ENCODE assay signal across 2 cellular contexts in the genomic region with DNA sequence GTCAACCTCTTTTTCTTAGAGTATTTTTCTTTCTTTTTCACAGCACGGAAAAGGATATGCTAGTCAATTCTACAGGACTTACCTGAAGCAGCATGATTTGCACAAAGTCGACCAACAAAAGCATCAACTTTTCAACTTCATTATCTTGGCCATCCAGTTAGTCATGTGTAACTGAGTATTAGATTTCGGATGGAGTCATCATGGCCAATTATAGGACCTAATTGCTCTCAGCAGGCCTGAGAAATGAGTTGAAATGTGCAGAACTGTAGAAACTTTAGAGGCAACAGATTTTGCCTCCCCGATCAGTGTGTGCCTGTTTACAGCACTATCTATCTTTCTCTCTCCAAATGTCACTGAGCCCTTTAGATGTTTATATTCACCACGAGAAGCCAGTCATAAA.
TF ChIP-seq lines count a peak whose summit lies in the region.

No MANE protein-coding gene starts in this region.

TF ChIP-seq in SK-N-SH treated with all-trans-retinoic acid at 6 μM for 48 hours, 23 proteins besides CTCF, POLR2A, EP300 and RAD21 (continued from another document):
- TF ChIP-seq, protein P1, sequence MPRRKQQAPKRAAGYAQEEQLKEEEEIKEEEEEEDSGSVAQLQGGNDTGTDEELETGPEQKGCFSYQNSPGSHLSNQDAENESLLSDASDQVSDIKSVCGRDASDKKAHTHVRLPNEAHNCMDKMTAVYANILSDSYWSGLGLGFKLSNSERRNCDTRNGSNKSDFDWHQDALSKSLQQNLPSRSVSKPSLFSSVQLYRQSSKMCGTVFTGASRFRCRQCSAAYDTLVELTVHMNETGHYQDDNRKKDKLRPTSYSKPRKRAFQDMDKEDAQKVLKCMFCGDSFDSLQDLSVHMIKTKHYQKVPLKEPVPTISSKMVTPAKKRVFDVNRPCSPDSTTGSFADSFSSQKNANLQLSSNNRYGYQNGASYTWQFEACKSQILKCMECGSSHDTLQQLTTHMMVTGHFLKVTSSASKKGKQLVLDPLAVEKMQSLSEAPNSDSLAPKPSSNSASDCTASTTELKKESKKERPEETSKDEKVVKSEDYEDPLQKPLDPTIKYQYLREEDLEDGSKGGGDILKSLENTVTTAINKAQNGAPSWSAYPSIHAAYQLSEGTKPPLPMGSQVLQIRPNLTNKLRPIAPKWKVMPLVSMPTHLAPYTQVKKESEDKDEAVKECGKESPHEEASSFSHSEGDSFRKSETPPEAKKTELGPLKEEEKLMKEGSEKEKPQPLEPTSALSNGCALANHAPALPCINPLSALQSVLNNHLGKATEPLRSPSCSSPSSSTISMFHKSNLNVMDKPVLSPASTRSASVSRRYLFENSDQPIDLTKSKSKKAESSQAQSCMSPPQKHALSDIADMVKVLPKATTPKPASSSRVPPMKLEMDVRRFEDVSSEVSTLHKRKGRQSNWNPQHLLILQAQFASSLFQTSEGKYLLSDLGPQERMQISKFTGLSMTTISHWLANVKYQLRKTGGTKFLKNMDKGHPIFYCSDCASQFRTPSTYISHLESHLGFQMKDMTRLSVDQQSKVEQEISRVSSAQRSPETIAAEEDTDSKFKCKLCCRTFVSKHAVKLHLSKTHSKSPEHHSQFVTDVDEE (CRISPR knock-in tag; IDR thresholded peaks at IDR 0.05), result no peak

TF ChIP-seq in SK-N-SH, 30 proteins besides CTCF, POLR2A, EP300 and RAD21 (continued from another document):
- no peak for TF ChIP-seq TAF1 (IDR thresholded peaks at IDR 0.05; ENCODE audit: borderline replicate concordance, low read depth, low read length)
- TF ChIP-seq, protein P2, sequence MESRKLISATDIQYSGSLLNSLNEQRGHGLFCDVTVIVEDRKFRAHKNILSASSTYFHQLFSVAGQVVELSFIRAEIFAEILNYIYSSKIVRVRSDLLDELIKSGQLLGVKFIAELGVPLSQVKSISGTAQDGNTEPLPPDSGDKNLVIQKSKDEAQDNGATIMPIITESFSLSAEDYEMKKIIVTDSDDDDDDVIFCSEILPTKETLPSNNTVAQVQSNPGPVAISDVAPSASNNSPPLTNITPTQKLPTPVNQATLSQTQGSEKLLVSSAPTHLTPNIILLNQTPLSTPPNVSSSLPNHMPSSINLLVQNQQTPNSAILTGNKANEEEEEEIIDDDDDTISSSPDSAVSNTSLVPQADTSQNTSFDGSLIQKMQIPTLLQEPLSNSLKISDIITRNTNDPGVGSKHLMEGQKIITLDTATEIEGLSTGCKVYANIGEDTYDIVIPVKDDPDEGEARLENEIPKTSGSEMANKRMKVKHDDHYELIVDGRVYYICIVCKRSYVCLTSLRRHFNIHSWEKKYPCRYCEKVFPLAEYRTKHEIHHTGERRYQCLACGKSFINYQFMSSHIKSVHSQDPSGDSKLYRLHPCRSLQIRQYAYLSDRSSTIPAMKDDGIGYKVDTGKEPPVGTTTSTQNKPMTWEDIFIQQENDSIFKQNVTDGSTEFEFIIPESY (IDR thresholded peaks at IDR 0.05; ENCODE audit: borderline replicate concordance, low read depth), result no peak
- TF ChIP-seq, protein P3, sequence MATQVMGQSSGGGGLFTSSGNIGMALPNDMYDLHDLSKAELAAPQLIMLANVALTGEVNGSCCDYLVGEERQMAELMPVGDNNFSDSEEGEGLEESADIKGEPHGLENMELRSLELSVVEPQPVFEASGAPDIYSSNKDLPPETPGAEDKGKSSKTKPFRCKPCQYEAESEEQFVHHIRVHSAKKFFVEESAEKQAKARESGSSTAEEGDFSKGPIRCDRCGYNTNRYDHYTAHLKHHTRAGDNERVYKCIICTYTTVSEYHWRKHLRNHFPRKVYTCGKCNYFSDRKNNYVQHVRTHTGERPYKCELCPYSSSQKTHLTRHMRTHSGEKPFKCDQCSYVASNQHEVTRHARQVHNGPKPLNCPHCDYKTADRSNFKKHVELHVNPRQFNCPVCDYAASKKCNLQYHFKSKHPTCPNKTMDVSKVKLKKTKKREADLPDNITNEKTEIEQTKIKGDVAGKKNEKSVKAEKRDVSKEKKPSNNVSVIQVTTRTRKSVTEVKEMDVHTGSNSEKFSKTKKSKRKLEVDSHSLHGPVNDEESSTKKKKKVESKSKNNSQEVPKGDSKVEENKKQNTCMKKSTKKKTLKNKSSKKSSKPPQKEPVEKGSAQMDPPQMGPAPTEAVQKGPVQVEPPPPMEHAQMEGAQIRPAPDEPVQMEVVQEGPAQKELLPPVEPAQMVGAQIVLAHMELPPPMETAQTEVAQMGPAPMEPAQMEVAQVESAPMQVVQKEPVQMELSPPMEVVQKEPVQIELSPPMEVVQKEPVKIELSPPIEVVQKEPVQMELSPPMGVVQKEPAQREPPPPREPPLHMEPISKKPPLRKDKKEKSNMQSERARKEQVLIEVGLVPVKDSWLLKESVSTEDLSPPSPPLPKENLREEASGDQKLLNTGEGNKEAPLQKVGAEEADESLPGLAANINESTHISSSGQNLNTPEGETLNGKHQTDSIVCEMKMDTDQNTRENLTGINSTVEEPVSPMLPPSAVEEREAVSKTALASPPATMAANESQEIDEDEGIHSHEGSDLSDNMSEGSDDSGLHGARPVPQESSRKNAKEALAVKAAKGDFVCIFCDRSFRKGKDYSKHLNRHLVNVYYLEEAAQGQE (IDR thresholded peaks at IDR 0.05; ENCODE audit: low read depth, low read length), result no peak
- TF ChIP-seq, protein P4, sequence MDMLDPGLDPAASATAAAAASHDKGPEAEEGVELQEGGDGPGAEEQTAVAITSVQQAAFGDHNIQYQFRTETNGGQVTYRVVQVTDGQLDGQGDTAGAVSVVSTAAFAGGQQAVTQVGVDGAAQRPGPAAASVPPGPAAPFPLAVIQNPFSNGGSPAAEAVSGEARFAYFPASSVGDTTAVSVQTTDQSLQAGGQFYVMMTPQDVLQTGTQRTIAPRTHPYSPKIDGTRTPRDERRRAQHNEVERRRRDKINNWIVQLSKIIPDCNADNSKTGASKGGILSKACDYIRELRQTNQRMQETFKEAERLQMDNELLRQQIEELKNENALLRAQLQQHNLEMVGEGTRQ (IDR thresholded peaks at IDR 0.05; ENCODE audit: borderline replicate concordance, low read depth, low read length), result no peak
- TF ChIP-seq EZH2phosphoT487 (IDR thresholded peaks at IDR 0.05; ENCODE audit: borderline replicate concordance, low read depth), result no peak
- TF ChIP-seq NRF1 (IDR thresholded peaks at IDR 0.05; ENCODE audit: low read depth, low read length), result no peak
- no peak for TF ChIP-seq RCOR1 (IDR thresholded peaks at IDR 0.05; ENCODE audit: low read length)
- no peak for TF ChIP-seq NFIC (IDR thresholded peaks at IDR 0.05; ENCODE audit: borderline replicate concordance)
- TF ChIP-seq, protein P5, sequence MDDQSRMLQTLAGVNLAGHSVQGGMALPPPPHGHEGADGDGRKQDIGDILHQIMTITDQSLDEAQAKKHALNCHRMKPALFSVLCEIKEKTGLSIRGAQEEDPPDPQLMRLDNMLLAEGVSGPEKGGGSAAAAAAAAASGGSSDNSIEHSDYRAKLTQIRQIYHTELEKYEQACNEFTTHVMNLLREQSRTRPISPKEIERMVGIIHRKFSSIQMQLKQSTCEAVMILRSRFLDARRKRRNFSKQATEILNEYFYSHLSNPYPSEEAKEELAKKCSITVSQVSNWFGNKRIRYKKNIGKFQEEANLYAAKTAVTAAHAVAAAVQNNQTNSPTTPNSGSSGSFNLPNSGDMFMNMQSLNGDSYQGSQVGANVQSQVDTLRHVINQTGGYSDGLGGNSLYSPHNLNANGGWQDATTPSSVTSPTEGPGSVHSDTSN (IDR thresholded peaks at IDR 0.05), result no peak
- TF ChIP-seq YY1 (IDR thresholded peaks at IDR 0.05; ENCODE audit: low read depth), result no peak
- TF ChIP-seq, protein P6, sequence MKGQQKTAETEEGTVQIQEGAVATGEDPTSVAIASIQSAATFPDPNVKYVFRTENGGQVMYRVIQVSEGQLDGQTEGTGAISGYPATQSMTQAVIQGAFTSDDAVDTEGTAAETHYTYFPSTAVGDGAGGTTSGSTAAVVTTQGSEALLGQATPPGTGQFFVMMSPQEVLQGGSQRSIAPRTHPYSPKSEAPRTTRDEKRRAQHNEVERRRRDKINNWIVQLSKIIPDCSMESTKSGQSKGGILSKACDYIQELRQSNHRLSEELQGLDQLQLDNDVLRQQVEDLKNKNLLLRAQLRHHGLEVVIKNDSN (IDR thresholded peaks at IDR 0.05; ENCODE audit: borderline replicate concordance, low read depth), result no peak
- TF ChIP-seq MEF2A (IDR thresholded peaks at IDR 0.05; ENCODE audit: borderline replicate concordance, low read depth), result no peak
- no peak for TF ChIP-seq TEAD4 (IDR thresholded peaks at IDR 0.05; ENCODE audit: borderline replicate concordance, insufficient read depth)
- TF ChIP-seq JUND (IDR thresholded peaks at IDR 0.05), result no peak
- TF ChIP-seq TCF12 (IDR thresholded peaks at IDR 0.05), result no peak
